Comparison of ENCODE assay signal across 25 cellular contexts in genomic region chr3:28206479-28206878, GRCh38.
"Had no signal": no experiment of that assay in that cellular context is flagged by ENCODE, and none has a peak within 500 bp of the region (broad histone marks: within the 10 kb centered on the region; RNA-seq: fewer than 3 reads in every experiment).

No MANE protein-coding gene starts in this region.

- H3K27ac Mint-ChIP-seq: activated CD4-positive, alpha-beta memory T cell treated with anti-CD3 and anti-CD28 coated beads, Interleukin-2, amount 10 ng/mL, durations not matched to agents 7 days and 5 days; activated naive CD4-positive, alpha-beta T cell treated with anti-CD3 and anti-CD28 coated beads, Interleukin-2, amount 10 ng/mL, durations not matched to agents 7 days and 5 days; activated T-cell treated with anti-CD3 and anti-CD28 coated beads, Interleukin-2, amount 50 U/mL, for 72 hours; stimulated activated memory B cell treated with anti-CD40 and anti-IgM and Interleukin-4, amounts not matched to agents 10 μg/mL and 1 μg/mL and 100 μg/mL, for 72 hours had no signal

- H3K27me3 ChIP-seq: cardiac muscle cell, neutrophil, pancreas, right atrium auricular region, stomach, suprapubic skin, tibial nerve had no signal

- H3K36me3 Mint-ChIP-seq: stimulated activated memory B cell treated with anti-CD40 and anti-IgM and Interleukin-4, amounts not matched to agents 10 μg/mL and 1 μg/mL and 100 μg/mL, for 72 hours had no signal

- H3K36me3 ChIP-seq: cardiac muscle cell, heart right ventricle, neutrophil, pancreas, right atrium auricular region, stomach, suprapubic skin, tibial nerve had no signal

- H3K4me1 ChIP-seq: pancreas, psoas muscle, right atrium auricular region, suprapubic skin had no signal

- H3K9me3 Mint-ChIP-seq: activated T-cell treated with anti-CD3 and anti-CD28 coated beads, Interleukin-2, amount 50 U/mL, for 72 hours; stimulated activated memory B cell treated with anti-CD40 and anti-IgM and Interleukin-4, amounts not matched to agents 10 μg/mL and 1 μg/mL and 100 μg/mL, for 72 hours had no signal

- DNase-seq: activated CD4-positive, alpha-beta memory T cell treated with anti-CD3 and anti-CD28 coated beads, Interleukin-2, amount 10 ng/mL, durations not matched to agents 7 days and 5 days; activated CD4-positive, alpha-beta T cell treated with anti-CD3 and anti-CD28 coated beads for 48 hours; activated effector memory CD4-positive, alpha-beta T cell treated with Interleukin-2 at 50 U/mL for 16 hours; activated naive CD4-positive, alpha-beta T cell treated with anti-CD3 and anti-CD28 coated beads, Interleukin-2, amount 10 ng/mL, durations not matched to agents 7 days and 5 days; activated T-cell treated with anti-CD3 and anti-CD28 coated beads, Interleukin-2, amount 50 U/mL, for 72 hours; amygdala; foreskin fibroblast; heart right ventricle; islet precursor cell; left colon; naive thymus-derived CD4-positive, alpha-beta T cell; pancreas; psoas muscle; stimulated activated CD4-positive, alpha-beta T cell treated with anti-CD3 and anti-CD28 coated beads, Interleukin-2, amount 100 ng/mL, for 24 hours; stomach; T-helper 2 cell had no signal

- H3K27ac ChIP-seq: cardiac muscle cell, epithelial cell of prostate, heart right ventricle, neutrophil, pancreas, psoas muscle, right atrium auricular region, stomach, suprapubic skin, tibial nerve had no signal

- ATAC-seq: activated T-cell treated with anti-CD3 and anti-CD28 coated beads, Interleukin-2, amount 50 U/mL, for 72 hours; left colon; naive thymus-derived CD4-positive, alpha-beta T cell; pancreas; psoas muscle; stimulated activated memory B cell treated with anti-CD40 and anti-IgM and Interleukin-4, amounts not matched to agents 10 μg/mL and 1 μg/mL and 100 μg/mL, for 72 hours had no signal

- H3K4me3 Mint-ChIP-seq: activated CD4-positive, alpha-beta memory T cell treated with anti-CD3 and anti-CD28 coated beads, Interleukin-2, amount 10 ng/mL, durations not matched to agents 7 days and 5 days; activated naive CD4-positive, alpha-beta T cell treated with anti-CD3 and anti-CD28 coated beads, Interleukin-2, amount 10 ng/mL, durations not matched to agents 7 days and 5 days; naive thymus-derived CD4-positive, alpha-beta T cell; stimulated activated memory B cell treated with anti-CD40 and anti-IgM and Interleukin-4, amounts not matched to agents 10 μg/mL and 1 μg/mL and 100 μg/mL, for 72 hours had no signal

- H3K4me3 ChIP-seq: cardiac muscle cell, lung, pancreas, psoas muscle, right atrium auricular region, skin epidermis, stomach, suprapubic skin, tibial nerve had no signal

- H3K27me3 Mint-ChIP-seq: activated CD4-positive, alpha-beta memory T cell treated with anti-CD3 and anti-CD28 coated beads, Interleukin-2, amount 10 ng/mL, durations not matched to agents 7 days and 5 days; activated naive CD4-positive, alpha-beta T cell treated with anti-CD3 and anti-CD28 coated beads, Interleukin-2, amount 10 ng/mL, durations not matched to agents 7 days and 5 days; naive thymus-derived CD4-positive, alpha-beta T cell had no signal

- H3K9me3 ChIP-seq: heart right ventricle, neutrophil, pancreas, psoas muscle, right atrium auricular region, stomach, suprapubic skin, tibial nerve had no signal
